17 cellular contexts compared by ENCODE assay signal in genomic region chr1:30314591-30314990, GRCh38.
DNase-seq lines count a peak whose midpoint lies in the region; ATAC-seq and TF ChIP-seq lines count a peak whose summit lies in the region.
"Had no signal": no experiment of that assay in that cellular context is flagged by ENCODE, and none has a peak within 500 bp of the region (broad histone marks: within the 10 kb centered on the region; RNA-seq: fewer than 3 reads in every experiment).

No MANE protein-coding gene starts in this region.

- H3K9me3 ChIP-seq in right atrium auricular region (peaks cover 0 to 7% of the 10 kb centered on the region in 2 donors), esophagus muscularis mucosa (peaks cover 0 to 12% (median 0%) of the 10 kb centered on the region in 4 donors)
- H3K9me3 ChIP-seq: BE2C had no signal

- H3K36me3 Mint-ChIP-seq in type B pancreatic cell: no peaks in the 10 kb centered on the region
- H3K36me3 Mint-ChIP-seq: CD14-positive monocyte; CD8-positive, alpha-beta T cell had no signal

- ATAC-seq in Right ventricle myocardium superior (ENCODE audit: poor library complexity) (no peak), HG02981 (IDR thresholded peaks at IDR 0.05; ENCODE audit: unreplicated experiment) (no peak)
- ATAC-seq: CD8-positive, alpha-beta T cell; GM12878 had no signal

- H3K4me1 ChIP-seq in right atrium auricular region (no peaks in the 10 kb centered on the region), esophagus muscularis mucosa (no peaks in the 10 kb centered on the region)
- H3K4me1 ChIP-seq: BE2C had no signal

- H3K4me1 Mint-ChIP-seq in type B pancreatic cell (ENCODE audit: unreplicated experiment): peaks cover 20% of the 10 kb centered on the region
- H3K4me1 Mint-ChIP-seq: CD14-positive monocyte had no signal

- no peak overlapping the region for H3K4me3 ChIP-seq in right atrium auricular region
- no peak overlapping the region for H3K4me3 ChIP-seq in coronary artery
- no peak overlapping the region for H3K4me3 ChIP-seq in esophagus muscularis mucosa
- H3K4me3 ChIP-seq in lower leg skin (ENCODE audit: low read depth, poor library complexity, severe bottlenecking): no peak overlapping the region
- H3K4me3 ChIP-seq: GM12878 had no signal

- H3K27me3 ChIP-seq in right atrium auricular region: no peaks in the 10 kb centered on the region
- H3K27me3 ChIP-seq in esophagus muscularis mucosa: peaks cover 0 to 77% (median 0%) of the 10 kb centered on the region in 4 donors
- H3K27me3 ChIP-seq: BE2C had no signal

- H3K27ac ChIP-seq in right atrium auricular region (no peak overlapping the region), coronary artery (no peak overlapping the region), esophagus muscularis mucosa (replicated peaks in 1 of 4) (no peak overlapping the region)

- H3K36me3 ChIP-seq in right atrium auricular region: no peaks in the 10 kb centered on the region
- no peaks in the 10 kb centered on the region for H3K36me3 ChIP-seq in esophagus muscularis mucosa
- H3K36me3 ChIP-seq: BE2C had no signal

- TF ChIP-seq POLR2A in esophagus muscularis mucosa (IDR thresholded peaks at IDR 0.05; ENCODE audit: low read depth) (no peak), lower leg skin (IDR thresholded peaks at IDR 0.05) (no peak)

- H3K9me3 Mint-ChIP-seq in type B pancreatic cell: no peaks in the 10 kb centered on the region
- H3K9me3 Mint-ChIP-seq: CD14-positive monocyte; CD8-positive, alpha-beta T cell had no signal

- TF ChIP-seq EP300 in esophagus muscularis mucosa (IDR thresholded peaks at IDR 0.05): no peak

- intact Hi-C loops in Right ventricle myocardium superior (cut with DNase I): no loop called here
- intact Hi-C loops in esophagus muscularis mucosa (cut with DNase I): no loop called here
- intact Hi-C loops in lower leg skin (cut with DNase I; ENCODE audit: low total_unique reads): no loop called here

- DNase-seq in right atrium auricular region (ENCODE audit: low spot score) (peak; percentile 32), Right ventricle myocardium superior (no peak), coronary artery (ENCODE audit: low spot score) (peak; percentile 69), esophagus muscularis mucosa (ENCODE audit: extremely low spot score) (peak; percentile 91), type B pancreatic cell (ENCODE audit: extremely low spot score, unreplicated experiment) (no peak), lower leg skin (ENCODE audit: low spot score in 2 of 2) (no peak), GM03348 (ENCODE audit: low spot score) (no peak)
- DNase-seq: ACHN, BE2C, Calu3, DMS79 treated with DMSO at 0.1 percent for 48 hours, GF-D8, H9 had no signal

- peak overlapping the region; percentile 7 for H3K27ac Mint-ChIP-seq in type B pancreatic cell
- H3K27ac Mint-ChIP-seq: CD8-positive, alpha-beta T cell had no signal

- TF ChIP-seq CTCF in right atrium auricular region (IDR thresholded peaks at IDR 0.05) (no peak), coronary artery (IDR thresholded peaks at IDR 0.05) (no peak), esophagus muscularis mucosa (IDR thresholded peaks at IDR 0.05) (no peak), type B pancreatic cell (conservative IDR thresholded peaks at IDR 0.05) (no peak), lower leg skin (IDR thresholded peaks at IDR 0.05) (no peak)

- peaks cover 20% of the 10 kb centered on the region for H3K27me3 Mint-ChIP-seq in type B pancreatic cell

- no peak overlapping the region for H3K4me3 Mint-ChIP-seq in type B pancreatic cell
- H3K4me3 Mint-ChIP-seq: CD14-positive monocyte; CD8-positive, alpha-beta T cell; H9 had no signal

- WGBS in esophagus muscularis mucosa: 62% methylated on average over 5 of the region's 5 CpGs
- 60 to 69% methylated on average over 5 of the region's 5 CpGs for WGBS in lower leg skin, 2 donors

Comparison
In these comparisons a context has a peak if more than half of its experiments do, and no peak if none do; other contexts are left out.
1. DNase-seq: peak in right atrium auricular region (single experiment), coronary artery (single experiment) and esophagus muscularis mucosa (single experiment); none in Right ventricle myocardium superior (single experiment), type B pancreatic cell (single experiment), lower leg skin (0 of 2) and GM03348 (single experiment).